13 cellular contexts compared by ENCODE assay signal in genomic region chr1:88191917-88192316, GRCh38.
DNase-seq lines count a peak whose midpoint lies in the region; ATAC-seq and TF ChIP-seq lines count a peak whose summit lies in the region.
"Had no signal": no experiment of that assay in that cellular context is flagged by ENCODE, and none has a peak within 500 bp of the region (broad histone marks: within the 10 kb centered on the region; RNA-seq: fewer than 3 reads in every experiment).

No MANE protein-coding gene starts in this region.

- H3K9me3 ChIP-seq in BLaER1 treated with 17β-estradiol and CSF1 and Interleukin-3, amounts not matched to agents 10 nM and 100 nM (replicated peaks in 1 of 11) = no peaks in the 10 kb centered on the region

- ATAC-seq in GM19324 (IDR thresholded peaks at IDR 0.05; ENCODE audit: low FRiP score, unreplicated experiment) (peak; percentile 90), HG02763 (IDR thresholded peaks at IDR 0.05; ENCODE audit: unreplicated experiment) (peak; percentile 84), HG03558 (IDR thresholded peaks at IDR 0.05; ENCODE audit: extremely low read depth, unreplicated experiment) (peak; percentile 87)

- peaks cover 9 to 41% (median 12%) of the 10 kb centered on the region in 10 experiments for H3K4me1 ChIP-seq in BLaER1 treated with 17β-estradiol and CSF1 and Interleukin-3, amounts not matched to agents 10 nM and 100 nM

- no peaks in the 10 kb centered on the region for H3K27me3 ChIP-seq in BLaER1 treated with 17β-estradiol and CSF1 and Interleukin-3, amounts not matched to agents 10 nM and 100 nM

- no peaks in the 10 kb centered on the region for H3K9me3 Mint-ChIP-seq in endothelial cell (ENCODE audit: unreplicated experiment)
- H3K9me3 Mint-ChIP-seq: activated T-helper 1 cell treated with anti-CD3 and anti-CD28 coated beads, Interleukin-12 subunit alpha, Interleukin-12 subunit beta, Interleukin-2, Interleukin-4 antibody, amounts not matched to agents 30 ng/mL and 10 ng/mL and 1 ng/mL, durations not matched to agents 14 hours and 24 hours and 36 hours; T-helper 2 cell treated with Interferon-gamma antibody and Interleukin-4, amounts not matched to agents 5 μg/mL and 100 μg/mL, for 36 hours had no signal

- TF ChIP-seq CTCF in endothelial cell (IDR thresholded peaks at IDR 0.05; ENCODE audit: unreplicated experiment) = no peak

- H3K4me2 ChIP-seq in BLaER1 treated with 17β-estradiol and CSF1 and Interleukin-3, amounts not matched to agents 10 nM and 100 nM = peak overlapping the region; percentile 29 to 58 (median 38); a peak in 19 of 22 replicates

- H3K27ac ChIP-seq in BLaER1 treated with 17β-estradiol and CSF1 and Interleukin-3, amounts not matched to agents 10 nM and 100 nM = peak overlapping the region in 1 of 11 experiments; percentile 28; a peak in 1 of 22 replicates

- H3K9ac ChIP-seq in BLaER1 treated with 17β-estradiol and CSF1 and Interleukin-3, amounts not matched to agents 10 nM and 100 nM = no peak overlapping the region

- H3K4me3 ChIP-seq in BLaER1 treated with 17β-estradiol and CSF1 and Interleukin-3, amounts not matched to agents 10 nM and 100 nM = no peak overlapping the region

- peaks cover 10% of the 10 kb centered on the region for H3K4me1 Mint-ChIP-seq in endothelial cell (ENCODE audit: unreplicated experiment)

- H3K27me3 Mint-ChIP-seq in endothelial cell (ENCODE audit: unreplicated experiment) = no peaks in the 10 kb centered on the region

- H3K4me3 Mint-ChIP-seq in endothelial cell (ENCODE audit: unreplicated experiment) = no peak overlapping the region
- H3K4me3 Mint-ChIP-seq: activated T-helper 1 cell treated with anti-CD3 and anti-CD28 coated beads, Interleukin-12 subunit alpha, Interleukin-12 subunit beta, Interleukin-2, Interleukin-4 antibody, amounts not matched to agents 30 ng/mL and 10 ng/mL and 1 ng/mL, durations not matched to agents 14 hours and 24 hours and 36 hours; T-helper 2 cell treated with Interferon-gamma antibody and Interleukin-4, amounts not matched to agents 5 μg/mL and 100 μg/mL, for 36 hours had no signal

- no peaks in the 10 kb centered on the region for H3K36me3 Mint-ChIP-seq in endothelial cell (ENCODE audit: low read depth, unreplicated experiment)

- no peak overlapping the region for H3K27ac Mint-ChIP-seq in endothelial cell (ENCODE audit: unreplicated experiment)
- H3K27ac Mint-ChIP-seq: activated T-helper 1 cell treated with anti-CD3 and anti-CD28 coated beads, Interleukin-12 subunit alpha, Interleukin-12 subunit beta, Interleukin-2, Interleukin-4 antibody, amounts not matched to agents 30 ng/mL and 10 ng/mL and 1 ng/mL, durations not matched to agents 14 hours and 24 hours and 36 hours; T-helper 2 cell treated with Interferon-gamma antibody and Interleukin-4, amounts not matched to agents 5 μg/mL and 100 μg/mL, for 36 hours had no signal

- H4K20me1 ChIP-seq in BLaER1 treated with 17β-estradiol and CSF1 and Interleukin-3, amounts not matched to agents 10 nM and 100 nM = no peaks in the 10 kb centered on the region

- no peak for DNase-seq in endothelial cell (ENCODE audit: low spot score)
- DNase-seq in NCI-H2081 treated with DMSO at 0.1 percent for 48 hours (lab: John Stamatoyannopoulos, UW) = no peak
- DNase-seq in activated CD8-positive, alpha-beta memory T cell treated with anti-CD3 and anti-CD28 coated beads, Interleukin-2, amount 50 U/mL, for 4 hours = no peak
- DNase-seq in COLO668 (lab: John Stamatoyannopoulos, UW; ENCODE audit: unreplicated experiment) = no peak
- DNase-seq: midbrain; NCI-H524 treated with DMSO at 0.1 percent for 48 hours; stimulated activated naive CD4-positive, alpha-beta T cell had no signal

- H3K36me3 ChIP-seq in BLaER1 treated with 17β-estradiol and CSF1 and Interleukin-3, amounts not matched to agents 10 nM and 100 nM = no peaks in the 10 kb centered on the region
